In genomic region chr17:4590981-4591453, GRCh38 we compare ENCODE assay signal across 24 cellular contexts. TPM values are rescaled to one million over a fixed set of nuclear protein-coding genes. Genes with fewer than 3 reads are reported as not detected.
"Had no signal": no experiment of that assay in that cellular context is flagged by ENCODE, and none has a peak within 500 bp of the region (broad histone marks: within the 10 kb centered on the region; RNA-seq: fewer than 3 reads in every experiment).

No MANE protein-coding gene starts in this region.

- H3K27me3 Mint-ChIP-seq: activated naive CD8-positive, alpha-beta T cell had no signal

- H3K9me3 ChIP-seq: esophagus muscularis mucosa, right lobe of liver, testis had no signal

- H3K4me1 ChIP-seq: right lobe of liver, testis had no signal

- H3K27ac ChIP-seq: right lobe of liver, testis had no signal

- ATAC-seq: activated CD4-positive, alpha-beta T cell treated with anti-CD3 and anti-CD28 coated beads for 36 hours; stimulated activated effector memory CD8-positive, alpha-beta T cell treated with anti-CD3 and anti-CD28 coated beads, Interleukin-12 subunit alpha, Interleukin-12 subunit beta, amount 100 ng/mL, for 72 hours; WTC11 had no signal

- DNase-seq: activated CD4-positive, alpha-beta T cell treated with anti-CD3 and anti-CD28 coated beads for 36 hours; activated CD4-positive, alpha-beta T cell treated with anti-CD3 and anti-CD28 coated beads, Interleukin-2, amount 50 U/mL, for 48 hours; activated gamma-delta T cell treated with Interleukin-2 at 50 U/mL for 16 hours; dermis blood vessel endothelial cell; effector memory CD4-positive, alpha-beta T cell; hypothalamus; right lobe of liver; stimulated activated CD4-positive, alpha-beta T cell treated with anti-CD3 and anti-CD28 coated beads, Interleukin-4, amount 100 ng/mL, for 24 hours; testis had no signal

- H3K4me3 ChIP-seq: esophagus muscularis mucosa, right lobe of liver, testis had no signal

- H3K4me3 Mint-ChIP-seq: activated CD4-positive, alpha-beta T cell treated with anti-CD3 and anti-CD28 coated beads for 36 hours; activated naive CD8-positive, alpha-beta T cell; activated T-helper 1 cell treated with anti-CD3 and anti-CD28 coated beads, Interleukin-12 subunit alpha, Interleukin-12 subunit beta, Interleukin-2, Interleukin-4 antibody, amounts not matched to agents 30 ng/mL and 10 ng/mL and 1 ng/mL, durations not matched to agents 14 hours and 24 hours and 36 hours; neural crest cell; stimulated activated effector memory CD8-positive, alpha-beta T cell treated with anti-CD3 and anti-CD28 coated beads, Interleukin-12 subunit alpha, Interleukin-12 subunit beta, amount 100 ng/mL, for 72 hours; WTC11 had no signal

- H3K36me3 Mint-ChIP-seq: activated naive CD8-positive, alpha-beta T cell; stimulated activated effector memory CD8-positive, alpha-beta T cell treated with anti-CD3 and anti-CD28 coated beads, Interleukin-12 subunit alpha, Interleukin-12 subunit beta, amount 100 ng/mL, for 72 hours; WTC11 had no signal

- H3K27ac Mint-ChIP-seq: activated CD4-positive, alpha-beta T cell treated with anti-CD3 and anti-CD28 coated beads for 36 hours; activated naive CD8-positive, alpha-beta T cell; activated T-helper 1 cell treated with anti-CD3 and anti-CD28 coated beads, Interleukin-12 subunit alpha, Interleukin-12 subunit beta, Interleukin-2, Interleukin-4 antibody, amounts not matched to agents 30 ng/mL and 10 ng/mL and 1 ng/mL, durations not matched to agents 14 hours and 24 hours and 36 hours; stimulated activated effector memory CD8-positive, alpha-beta T cell treated with anti-CD3 and anti-CD28 coated beads, Interleukin-12 subunit alpha, Interleukin-12 subunit beta, amount 100 ng/mL, for 72 hours had no signal

- H3K9me3 Mint-ChIP-seq: activated T-helper 1 cell treated with anti-CD3 and anti-CD28 coated beads, Interleukin-12 subunit alpha, Interleukin-12 subunit beta, Interleukin-2, Interleukin-4 antibody, amounts not matched to agents 30 ng/mL and 10 ng/mL and 1 ng/mL, durations not matched to agents 14 hours and 24 hours and 36 hours; neural crest cell; stimulated activated effector memory CD8-positive, alpha-beta T cell treated with anti-CD3 and anti-CD28 coated beads, Interleukin-12 subunit alpha, Interleukin-12 subunit beta, amount 100 ng/mL, for 72 hours; WTC11 had no signal

- H3K27me3 ChIP-seq: esophagus muscularis mucosa, right lobe of liver, testis had no signal

- H3K36me3 ChIP-seq: right lobe of liver had no signal

RNA-seq across cellular contexts. Expression of gene SMTNL2, which starts 6.7 kb away (rescaled TPM):
- total RNA-seq: activated CD4-positive, alpha-beta T cell treated with anti-CD3 and anti-CD28 coated beads for 36 hours; activated T-helper 1 cell treated with anti-CD3 and anti-CD28 coated beads, Interleukin-12 subunit alpha, Interleukin-12 subunit beta, Interleukin-2, Interleukin-4 antibody, amounts not matched to agents 30 ng/mL and 10 ng/mL and 1 ng/mL, durations not matched to agents 14 hours and 24 hours and 36 hours; endothelial cell of umbilical vein; glomerular endothelial cell; lung microvascular endothelial cell; pulmonary artery endothelial cell; T-helper 2 cell treated with Interferon-gamma antibody and Interleukin-4, amounts not matched to agents 100 ng/mL and 5 ng/mL, for 36 hours had no signal
- polyA plus RNA-seq: endothelial cell of umbilical vein, keratinocyte had no signal

RNA-seq across cellular contexts. Expression of gene GGT6, which starts 30.6 kb away (rescaled TPM):
- total RNA-seq: activated CD4-positive, alpha-beta T cell treated with anti-CD3 and anti-CD28 coated beads for 36 hours; activated T-helper 1 cell treated with anti-CD3 and anti-CD28 coated beads, Interleukin-12 subunit alpha, Interleukin-12 subunit beta, Interleukin-2, Interleukin-4 antibody, amounts not matched to agents 30 ng/mL and 10 ng/mL and 1 ng/mL, durations not matched to agents 14 hours and 24 hours and 36 hours; chondrocyte; dermis blood vessel endothelial cell; endothelial cell of umbilical vein; esophagus muscularis mucosa; glomerular endothelial cell; lung microvascular endothelial cell; myocyte; neural crest cell; osteocyte; pulmonary artery endothelial cell; T-helper 2 cell treated with Interferon-gamma antibody and Interleukin-4, amounts not matched to agents 100 ng/mL and 5 ng/mL, for 36 hours had no signal
- polyA plus RNA-seq: endothelial cell of umbilical vein had no signal

RNA-seq across cellular contexts. Expression of gene ALOX15, which starts 50.5 kb away (rescaled TPM):
- total RNA-seq: activated CD4-positive, alpha-beta T cell treated with anti-CD3 and anti-CD28 coated beads for 36 hours; activated T-helper 1 cell treated with anti-CD3 and anti-CD28 coated beads, Interleukin-12 subunit alpha, Interleukin-12 subunit beta, Interleukin-2, Interleukin-4 antibody, amounts not matched to agents 30 ng/mL and 10 ng/mL and 1 ng/mL, durations not matched to agents 14 hours and 24 hours and 36 hours; dermis blood vessel endothelial cell; endothelial cell of umbilical vein; esophagus muscularis mucosa; glomerular endothelial cell; lung microvascular endothelial cell; myocyte; osteocyte; pulmonary artery endothelial cell; T-helper 2 cell treated with Interferon-gamma antibody and Interleukin-4, amounts not matched to agents 100 ng/mL and 5 ng/mL, for 36 hours had no signal
- polyA plus RNA-seq: endothelial cell of umbilical vein had no signal
